ENCODE assay signal across 26 cellular contexts in genomic region chr10:117353700-117354099, GRCh38.
DNase-seq lines count a peak whose midpoint lies in the region; ATAC-seq and TF ChIP-seq lines count a peak whose summit lies in the region.
"Had no signal": no experiment of that assay in that cellular context is flagged by ENCODE, and none has a peak within 500 bp of the region (broad histone marks: within the 10 kb centered on the region; RNA-seq: fewer than 3 reads in every experiment).

No MANE protein-coding gene starts in this region.

- no peaks in the 10 kb centered on the region for H3K36me3 Mint-ChIP-seq in dendritic cell treated with granulocyte-macrophage colony-stimulating factor and Interleukin-4, amounts not matched to agents 40 ng/mL and 50 ng/mL, for 4 days (ENCODE audit: low read depth)

- H3K9me3 Mint-ChIP-seq in dendritic cell treated with granulocyte-macrophage colony-stimulating factor and Interleukin-4, amounts not matched to agents 40 ng/mL and 50 ng/mL, for 4 days = no peaks in the 10 kb centered on the region
- H3K9me3 Mint-ChIP-seq: activated CD4-positive, alpha-beta memory T cell treated with anti-CD3 and anti-CD28 coated beads for 36 hours; brain; memory B cell; stimulated activated memory B cell treated with anti-CD40 and anti-IgM and Interleukin-4, amounts not matched to agents 10 μg/mL and 1 μg/mL and 100 μg/mL, for 72 hours had no signal

- no peak for TF ChIP-seq CTCF in Loucy (conservative IDR thresholded peaks at IDR 0.05; ENCODE audit: low read length)

- H3K27ac ChIP-seq in effector memory CD4-positive, alpha-beta T cell (ENCODE audit: insufficient read depth, low read length, poor library complexity, severe bottlenecking) = no peak overlapping the region
- H3K27ac ChIP-seq: adrenal gland, GM23248, heart left ventricle, upper lobe of right lung had no signal

- intact Hi-C loops in dendritic cell treated with granulocyte-macrophage colony-stimulating factor and Interleukin-4, amounts not matched to agents 40 ng/mL and 50 ng/mL, for 4 days (cut with micrococcal nuclease) = no loop called here

- H3K79me2 ChIP-seq in Loucy (ENCODE audit: insufficient read depth, low read length) = peaks cover 100% of the 10 kb centered on the region

- H3K9me3 ChIP-seq in Loucy (ENCODE audit: insufficient read depth, low read depth, low read length) = no peaks in the 10 kb centered on the region
- H3K9me3 ChIP-seq in effector memory CD4-positive, alpha-beta T cell (ENCODE audit: control insufficient read depth, low read length) = no peaks in the 10 kb centered on the region
- H3K9me3 ChIP-seq: adrenal gland, heart left ventricle, upper lobe of right lung had no signal

- no peaks in the 10 kb centered on the region for H3K27me3 ChIP-seq in Loucy (ENCODE audit: insufficient read depth, low read length, poor library complexity, severe bottlenecking)
- no peaks in the 10 kb centered on the region for H3K27me3 ChIP-seq in effector memory CD4-positive, alpha-beta T cell (replicated peaks; ENCODE audit: control insufficient read depth, insufficient read depth, low read length, poor library complexity, severe bottlenecking)
- H3K27me3 ChIP-seq: adrenal gland, heart left ventricle, upper lobe of right lung had no signal

- peak overlapping the region; percentile 34 for H3K27ac Mint-ChIP-seq in dendritic cell treated with granulocyte-macrophage colony-stimulating factor and Interleukin-4, amounts not matched to agents 40 ng/mL and 50 ng/mL, for 4 days
- H3K27ac Mint-ChIP-seq: activated CD4-positive, alpha-beta memory T cell treated with anti-CD3 and anti-CD28 coated beads for 36 hours; brain; memory B cell; stimulated activated memory B cell treated with anti-CD40 and anti-IgM and Interleukin-4, amounts not matched to agents 10 μg/mL and 1 μg/mL and 100 μg/mL, for 72 hours had no signal

- H3F3A ChIP-seq in Loucy (ENCODE audit: low read depth) = peaks cover 17% of the 10 kb centered on the region

- DNase-seq in SKM-1 treated with dmso at 0.1 percent for 144 hours (lab: John Stamatoyannopoulos, UW; ENCODE audit: unreplicated experiment) (peak; percentile 20), SKM-1 (lab: John Stamatoyannopoulos, UW; ENCODE audit: unreplicated experiment) (no peak), CD1c-positive myeloid dendritic cell (ENCODE audit: extremely low spot score) (peak; percentile 33), RPMI8226 (no peak)
- no peak for DNase-seq in effector memory CD4-positive, alpha-beta T cell
- DNase-seq: activated CD4-positive, alpha-beta memory T cell treated with anti-CD3 and anti-CD28 coated beads for 36 hours; activated CD4-positive, CD25-positive, alpha-beta regulatory T cell; activated gamma-delta T cell; activated T-cell treated with anti-CD3 and anti-CD28 coated beads for 4 hours; adrenal gland; effector CD4-positive, alpha-beta T cell; foreskin fibroblast; GM23248; heart left ventricle; KBM-7; left colon; NCI-H510A; stimulated activated CD4-positive, alpha-beta T cell treated with anti-CD3 and anti-CD28 coated beads, Interleukin-2, amount 100 ng/mL, for 48 hours; T-helper 9 cell; upper lobe of right lung had no signal

- ATAC-seq in GM18520 (IDR thresholded peaks at IDR 0.05; ENCODE audit: unreplicated experiment) = no peak
- ATAC-seq: heart left ventricle; stimulated activated memory B cell treated with anti-CD40 and anti-IgM and Interleukin-4, amounts not matched to agents 10 μg/mL and 1 μg/mL and 100 μg/mL, for 72 hours; upper lobe of right lung had no signal

- H3K27me3 Mint-ChIP-seq in dendritic cell treated with granulocyte-macrophage colony-stimulating factor and Interleukin-4, amounts not matched to agents 40 ng/mL and 50 ng/mL, for 4 days = no peaks in the 10 kb centered on the region
- H3K27me3 Mint-ChIP-seq: activated CD4-positive, alpha-beta memory T cell treated with anti-CD3 and anti-CD28 coated beads for 36 hours; brain; memory B cell; stimulated activated memory B cell treated with anti-CD40 and anti-IgM and Interleukin-4, amounts not matched to agents 10 μg/mL and 1 μg/mL and 100 μg/mL, for 72 hours had no signal

- H3K9me2 ChIP-seq in Loucy (replicated peaks; ENCODE audit: low read depth, low read length) = no peaks in the 10 kb centered on the region

- peak overlapping the region; percentile 61 for H3K4me2 ChIP-seq in Loucy (ENCODE audit: low read depth, low read length, poor library complexity, severe bottlenecking)

- H3K36me3 ChIP-seq in Loucy (ENCODE audit: insufficient read depth, low read length) = peaks cover 84% of the 10 kb centered on the region
- H3K36me3 ChIP-seq in effector memory CD4-positive, alpha-beta T cell (ENCODE audit: control insufficient read depth, insufficient read depth, low read length) = no peaks in the 10 kb centered on the region
- H3K36me3 ChIP-seq: adrenal gland, heart left ventricle, upper lobe of right lung had no signal

- H2AFZ ChIP-seq in Loucy (ENCODE audit: low read length) = no peak overlapping the region
- H2AFZ ChIP-seq: GM23248 had no signal

- peaks cover 53% of the 10 kb centered on the region for H3K4me1 Mint-ChIP-seq in dendritic cell treated with granulocyte-macrophage colony-stimulating factor and Interleukin-4, amounts not matched to agents 40 ng/mL and 50 ng/mL, for 4 days (ENCODE audit: low read depth)

- H3K4me3 ChIP-seq in Loucy (ENCODE audit: low read length, poor library complexity, severe bottlenecking) = peak overlapping the region; percentile 56
- no peak overlapping the region for H3K4me3 ChIP-seq in effector memory CD4-positive, alpha-beta T cell (ENCODE audit: insufficient read depth, low read depth, low read length, poor library complexity, severe bottlenecking)
- H3K4me3 ChIP-seq: adrenal gland, GM23248, heart left ventricle, upper lobe of right lung had no signal

- no peak overlapping the region for H3K4me3 Mint-ChIP-seq in dendritic cell treated with granulocyte-macrophage colony-stimulating factor and Interleukin-4, amounts not matched to agents 40 ng/mL and 50 ng/mL, for 4 days
- H3K4me3 Mint-ChIP-seq: activated CD4-positive, alpha-beta memory T cell treated with anti-CD3 and anti-CD28 coated beads for 36 hours; brain; memory B cell; stimulated activated memory B cell treated with anti-CD40 and anti-IgM and Interleukin-4, amounts not matched to agents 10 μg/mL and 1 μg/mL and 100 μg/mL, for 72 hours had no signal

- H4K20me1 ChIP-seq in Loucy (ENCODE audit: insufficient read depth, low read length, poor library complexity, severe bottlenecking) = peaks cover 99% of the 10 kb centered on the region

- peaks cover 81% of the 10 kb centered on the region for H3K4me1 ChIP-seq in Loucy (ENCODE audit: insufficient read depth, low read length, poor library complexity, severe bottlenecking)
- peaks cover 7% of the 10 kb centered on the region for H3K4me1 ChIP-seq in effector memory CD4-positive, alpha-beta T cell (ENCODE audit: control insufficient read depth, insufficient read depth, low read length, poor library complexity, severe bottlenecking)

- H3K9ac ChIP-seq in Loucy (ENCODE audit: low read depth, low read length, poor library complexity, severe bottlenecking) = no peak overlapping the region
- H3K9ac ChIP-seq: GM23248 had no signal

Comparison
In these comparisons a context has a peak if more than half of its experiments do, and no peak if none do; other contexts are left out.
1. DNase-seq: peak in SKM-1 treated with dmso at 0.1 percent for 144 hours (single experiment) and CD1c-positive myeloid dendritic cell (single experiment); none in SKM-1 (single experiment), effector memory CD4-positive, alpha-beta T cell (0 of 3) and RPMI8226 (single experiment).